Comparison of ENCODE assay signal across 11 cellular contexts in genomic region chr3:187870360-187871203, GRCh38.
DNase-seq lines count a peak whose midpoint lies in the region; ATAC-seq and TF ChIP-seq lines count a peak whose summit lies in the region.
"Had no signal": no experiment of that assay in that cellular context is flagged by ENCODE, and none has a peak within 500 bp of the region (broad histone marks: within the 10 kb centered on the region; RNA-seq: fewer than 3 reads in every experiment).

No MANE protein-coding gene starts in this region.

- peak; percentile 74 for ATAC-seq in HG02678 (IDR thresholded peaks at IDR 0.05; ENCODE audit: unreplicated experiment)
- ATAC-seq: naive thymus-derived CD8-positive, alpha-beta T cell had no signal

- H3K4me1 ChIP-seq in Karpas-422 (ENCODE audit: low read length) = peaks cover 5% of the 10 kb centered on the region

- no peaks in the 10 kb centered on the region for H3K9me3 ChIP-seq in Karpas-422 (ENCODE audit: low read length)

- no peak for TF ChIP-seq POLR2A in erythroblast (IDR thresholded peaks at IDR 0.05; ENCODE audit: low read length)

- H3K79me2 ChIP-seq in Karpas-422 (ENCODE audit: low read length) = no peaks in the 10 kb centered on the region

- H2AFZ ChIP-seq in Karpas-422 (ENCODE audit: low read length) = peak overlapping the region; percentile 84

- no peaks in the 10 kb centered on the region for H3K9me2 ChIP-seq in Karpas-422 (replicated peaks; ENCODE audit: insufficient read depth, low read length)

- H3K27ac ChIP-seq in Karpas-422 (ENCODE audit: low read length) = no peak overlapping the region

- DNase-seq in activated T-cell treated with anti-CD3 and anti-CD28 coated beads for 48 hours (ENCODE audit: low read depth) = peak; percentile 12
- DNase-seq in activated T-cell treated with anti-CD3 and anti-CD28 coated beads for 4 hours = no peak
- DNase-seq in Karpas-422 = no peak
- DNase-seq in stimulated activated CD8-positive, alpha-beta memory T cell treated with anti-CD3 and anti-CD28 coated beads, Interleukin-4, amount 100 ng/mL, for 48 hours = peak; percentile 38
- DNase-seq in inferior parietal cortex (ENCODE audit: extremely low spot score) = no peak
- no peak for DNase-seq in ureter (ENCODE audit: low spot score)
- DNase-seq in erythroblast (lab: John Stamatoyannopoulos, UW) = no peak
- DNase-seq: DMS53; naive thymus-derived CD8-positive, alpha-beta T cell; NCI-H2107 had no signal

- H3K4me2 ChIP-seq in Karpas-422 (ENCODE audit: low read depth, low read length, poor library complexity, severe bottlenecking) = no peak overlapping the region

- no peaks in the 10 kb centered on the region for H3K36me3 ChIP-seq in Karpas-422 (ENCODE audit: insufficient read depth, low read length)

- H3K9ac ChIP-seq in Karpas-422 (ENCODE audit: low read length) = no peak overlapping the region

- H3K4me3 ChIP-seq in Karpas-422 (ENCODE audit: low read length) = no peak overlapping the region

- H3K27me3 ChIP-seq in Karpas-422 (ENCODE audit: low read length) = no peaks in the 10 kb centered on the region

- H4K20me1 ChIP-seq in Karpas-422 (ENCODE audit: insufficient read depth, low read depth, low read length) = no peaks in the 10 kb centered on the region

Comparison
In these comparisons a context has a peak if more than half of its experiments do, and no peak if none do; other contexts are left out.
1. DNase-seq: peak in activated T-cell treated with anti-CD3 and anti-CD28 coated beads for 48 hours (single experiment) and stimulated activated CD8-positive, alpha-beta memory T cell treated with anti-CD3 and anti-CD28 coated beads, Interleukin-4, amount 100 ng/mL, for 48 hours (single experiment); none in activated T-cell treated with anti-CD3 and anti-CD28 coated beads for 4 hours (single experiment), Karpas-422 (single experiment), inferior parietal cortex (single experiment), ureter (single experiment) and erythroblast (0 of 2).